Comparison of ENCODE assay signal across 6 cellular contexts in genomic region chr12:60255044-60255443, GRCh38.
"Had no signal": no experiment of that assay in that cellular context is flagged by ENCODE, and none has a peak within 500 bp of the region (broad histone marks: within the 10 kb centered on the region; RNA-seq: fewer than 3 reads in every experiment).

No MANE protein-coding gene starts in this region.

- DNase-seq: IMR-90, KBM-7, KG1 had no signal

- H3K4me3 ChIP-seq: K562 had no signal

- ATAC-seq: HepG2, K562 had no signal

- H3K27ac ChIP-seq: HL-60 had no signal
